In genomic region chr15:99564221-99565030, GRCh38 we compare ENCODE assay signal across 8 cellular contexts. TPM values are rescaled to one million over a fixed set of nuclear protein-coding genes. Genes with fewer than 3 reads are reported as not detected.
A peak's percentile ranks its signal among the peaks of the same experiment; 100 is the strongest.
DNase-seq lines count a peak whose midpoint lies in the region; ATAC-seq and TF ChIP-seq lines count a peak whose summit lies in the region.

No MANE protein-coding gene starts in this region.

- TF ChIP-seq EP300 in stomach (IDR thresholded peaks at IDR 0.05), result no peak

- WGBS in stomach, 5 donors, result 32 to 42% (median 36%) methylated on average over 11 of the region's 11 CpGs

- H3K27ac Mint-ChIP-seq in CD8-positive, alpha-beta memory T cell, result peak overlapping the region; percentile 54 to 97 (median 83)

- peak; percentile 33 for ATAC-seq in HG03175 (IDR thresholded peaks at IDR 0.05; ENCODE audit: unreplicated experiment)

- peak in 1 of 5 donors; percentile 24 for DNase-seq in CD8-positive, alpha-beta memory T cell
- DNase-seq in NOMO-1 treated with dmso at 0.1 percent for 144 hours (lab: John Stamatoyannopoulos, UW; ENCODE audit: unreplicated experiment), result peak; percentile 28
- DNase-seq in central memory CD4-positive, alpha-beta T cell, result peak; percentile 1
- no peak for DNase-seq in stomach
- no peak for DNase-seq in stimulated activated CD4-positive, alpha-beta T cell treated with anti-CD3 and anti-CD28 coated beads, Interleukin-2, amount 100 ng/mL, for 48 hours

- H3K9me3 ChIP-seq in CD8-positive, alpha-beta memory T cell (ENCODE audit: low read length), result no peaks in the 10 kb centered on the region
- H3K9me3 ChIP-seq in stomach, result no peaks in the 10 kb centered on the region

- CTCF ChIA-PET in CD8-positive, alpha-beta memory T cell (lab: Charles Lee), result interaction anchor here (2.4 kb wide), 1 partner anchor 140 kb away, joined by 8 read pairs; no protein-coding TSS in a partner anchor

- TF ChIP-seq CTCF in stomach (IDR thresholded peaks at IDR 0.05), result no peak

- H3K27me3 Mint-ChIP-seq in CD8-positive, alpha-beta memory T cell, result peaks cover 0 to 3% of the 10 kb centered on the region in 2 donors

- H3K4me3 ChIP-seq in CD8-positive, alpha-beta memory T cell (ENCODE audit: low read length), result peak overlapping the region; percentile 46
- peak overlapping the region; percentile 73 to 96 (median 90) for H3K4me3 ChIP-seq in stomach

- TF ChIP-seq POLR2A in GM19193 (IDR thresholded peaks at IDR 0.05; ENCODE audit: extremely low read depth, insufficient read depth, insufficient read length) (peak; percentile 10), stomach (IDR thresholded peaks at IDR 0.05) (no peak)

- no peaks in the 10 kb centered on the region for H3K27me3 ChIP-seq in CD8-positive, alpha-beta memory T cell (ENCODE audit: insufficient read depth, low read length, poor library complexity, severe bottlenecking)
- no peaks in the 10 kb centered on the region for H3K27me3 ChIP-seq in layer of hippocampus (ENCODE audit: control insufficient read depth, insufficient read depth, low read length)
- H3K27me3 ChIP-seq in stomach, result no peaks in the 10 kb centered on the region

- peaks cover 0 to 10% (median 0%) of the 10 kb centered on the region in 3 donors for H3K36me3 Mint-ChIP-seq in CD8-positive, alpha-beta memory T cell

- POLR2A ChIA-PET in CD8-positive, alpha-beta memory T cell (lab: Charles Lee), result no interaction called here

- H3K27ac ChIP-seq in CD8-positive, alpha-beta memory T cell (ENCODE audit: low read depth, low read length), result no peak overlapping the region
- H3K27ac ChIP-seq in layer of hippocampus (ENCODE audit: low read depth, low read length) (peak overlapping the region; percentile 96), stomach (peak overlapping the region; percentile 94 to 100 (median 99))

- intact Hi-C loops in stomach (cut with DNase I; ENCODE audit: low total_unique reads), result no loop called here

- H3K4me1 ChIP-seq in CD8-positive, alpha-beta memory T cell (ENCODE audit: insufficient read depth, low read length), result peaks cover 30% of the 10 kb centered on the region
- H3K4me1 ChIP-seq in stomach, result peaks cover 25 to 44% (median 37%) of the 10 kb centered on the region in 4 donors

- no peaks in the 10 kb centered on the region for H3K36me3 ChIP-seq in CD8-positive, alpha-beta memory T cell (ENCODE audit: insufficient read depth, low read length)
- H3K36me3 ChIP-seq in stomach, result no peaks in the 10 kb centered on the region

- H3K9me3 Mint-ChIP-seq in CD8-positive, alpha-beta memory T cell, result no peaks in the 10 kb centered on the region

- H3K4me3 Mint-ChIP-seq in CD8-positive, alpha-beta memory T cell, result peak overlapping the region; percentile 60 to 97 (median 81)

- H3K4me1 Mint-ChIP-seq in CD8-positive, alpha-beta memory T cell, result peaks cover 24 to 37% (median 31%) of the 10 kb centered on the region in 3 donors

RNA-seq across cellular contexts. Expression of gene MEF2A, which starts 1.4 kb away (rescaled TPM):
- 10 to 100 TPM; 21.1 to 22.4 TPM for total RNA-seq in CD8-positive, alpha-beta memory T cell
- 15.3 TPM for polyA plus RNA-seq in CD8-positive, alpha-beta memory T cell
- 10 to 100 TPM; 17.7 to 85.2 (median 60.8) TPM for total RNA-seq in stomach
- 10 to 100 TPM; 11.0 to 12.2 (median 11.4) TPM for polyA plus RNA-seq in stomach

Comparison
In these comparisons a context has a peak if more than half of its experiments do, and no peak if none do; other contexts are left out.
1. DNase-seq: peak in NOMO-1 treated with dmso at 0.1 percent for 144 hours (single experiment) and central memory CD4-positive, alpha-beta T cell (single experiment); none in stomach (single experiment) and stimulated activated CD4-positive, alpha-beta T cell treated with anti-CD3 and anti-CD28 coated beads, Interleukin-2, amount 100 ng/mL, for 48 hours (0 of 2).